Comparison of ENCODE assay signal across 20 cellular contexts in the genomic region with DNA sequence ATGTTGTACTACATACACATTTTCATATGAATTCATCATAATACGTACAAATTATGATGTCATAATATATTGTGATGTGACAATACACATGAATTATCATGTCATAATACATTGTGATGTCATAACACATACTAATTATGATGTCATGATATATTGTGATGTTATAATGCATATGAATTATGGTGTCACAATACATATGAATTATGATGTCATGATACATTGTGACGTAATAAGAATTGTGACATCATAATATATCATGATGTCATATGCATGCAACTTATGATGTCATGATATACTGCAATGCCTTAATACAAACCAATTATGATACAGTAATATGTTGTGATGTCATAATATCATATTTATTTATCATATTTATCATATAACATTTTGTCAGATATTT.
"Had no signal": no experiment of that assay in that cellular context is flagged by ENCODE, and none has a peak within 500 bp of the region (broad histone marks: within the 10 kb centered on the region; RNA-seq: fewer than 3 reads in every experiment).

No MANE protein-coding gene starts in this region.

- FAIRE-seq: bronchial epithelial cell, endometrium had no signal

- H3K4me3 ChIP-seq: ascending aorta, gastroesophageal sphincter, suprapubic skin had no signal

- H3K27me3 ChIP-seq: ascending aorta, gastroesophageal sphincter, suprapubic skin had no signal

- DNase-seq: activated CD4-positive, alpha-beta memory T cell treated with anti-CD3 and anti-CD28 coated beads, Interleukin-2, amount 10 ng/mL, durations not matched to agents 7 days and 5 days; activated CD4-positive, alpha-beta T cell treated with anti-CD3 and anti-CD28 coated beads for 1 hour; activated gamma-delta T cell treated with Interleukin-2 at 50 U/mL for 16 hours; activated naive CD8-positive, alpha-beta T cell treated with anti-CD3 and anti-CD28 coated beads, Interleukin-2, amount 10 ng/mL, durations not matched to agents 7 days and 5 days; activated T-cell treated with anti-CD3 and anti-CD28 coated beads, Interleukin-2, amount 50 U/mL, for 72 hours; islet precursor cell; natural killer cell; occipital lobe; stimulated activated CD4-positive, alpha-beta T cell treated with anti-CD3 and anti-CD28 coated beads, Interleukin-12 subunit alpha, Interleukin-12 subunit beta, amount 100 ng/mL, for 4 hours; stimulated activated CD4-positive, alpha-beta T cell treated with anti-CD3 and anti-CD28 coated beads, Interleukin-4, amount 100 ng/mL, for 1 hour; stimulated activated CD8-positive, alpha-beta memory T cell treated with anti-CD3 and anti-CD28 coated beads, Interleukin-4, amount 100 ng/mL, for 48 hours; stimulated activated naive CD8-positive, alpha-beta T cell treated with anti-CD3 and anti-CD28 coated beads, Interleukin-15, Interleukin-2, amounts not matched to agents 100 U/mL and 50 U/mL, for 24 hours had no signal

- H3K27ac Mint-ChIP-seq: activated CD4-positive, alpha-beta memory T cell treated with anti-CD3 and anti-CD28 coated beads, Interleukin-2, amount 10 ng/mL, durations not matched to agents 7 days and 5 days; activated naive CD8-positive, alpha-beta T cell treated with anti-CD3 and anti-CD28 coated beads, Interleukin-2, amount 10 ng/mL, durations not matched to agents 7 days and 5 days; activated T-cell treated with anti-CD3 and anti-CD28 coated beads, Interleukin-2, amount 50 U/mL, for 72 hours; memory B cell; natural killer cell; progenitor cell of endocrine pancreas; type B pancreatic cell had no signal

- H3K9me3 ChIP-seq: ascending aorta, suprapubic skin had no signal

- H3K27me3 Mint-ChIP-seq: activated CD4-positive, alpha-beta memory T cell treated with anti-CD3 and anti-CD28 coated beads, Interleukin-2, amount 10 ng/mL, durations not matched to agents 7 days and 5 days; activated naive CD8-positive, alpha-beta T cell treated with anti-CD3 and anti-CD28 coated beads, Interleukin-2, amount 10 ng/mL, durations not matched to agents 7 days and 5 days; memory B cell; progenitor cell of endocrine pancreas; type B pancreatic cell had no signal

- H3K4me1 ChIP-seq: ascending aorta, gastroesophageal sphincter, suprapubic skin had no signal

- H3K27ac ChIP-seq: ascending aorta, gastroesophageal sphincter, suprapubic skin had no signal

- H3K36me3 ChIP-seq: ascending aorta, gastroesophageal sphincter, suprapubic skin had no signal

- H3K4me1 Mint-ChIP-seq: activated CD4-positive, alpha-beta memory T cell treated with anti-CD3 and anti-CD28 coated beads, Interleukin-2, amount 10 ng/mL, durations not matched to agents 7 days and 5 days; activated naive CD8-positive, alpha-beta T cell treated with anti-CD3 and anti-CD28 coated beads, Interleukin-2, amount 10 ng/mL, durations not matched to agents 7 days and 5 days; memory B cell; natural killer cell had no signal

- H3K9me3 Mint-ChIP-seq: type B pancreatic cell had no signal

- H3K4me3 Mint-ChIP-seq: activated CD4-positive, alpha-beta memory T cell treated with anti-CD3 and anti-CD28 coated beads, Interleukin-2, amount 10 ng/mL, durations not matched to agents 7 days and 5 days; activated naive CD8-positive, alpha-beta T cell treated with anti-CD3 and anti-CD28 coated beads, Interleukin-2, amount 10 ng/mL, durations not matched to agents 7 days and 5 days; activated T-cell treated with anti-CD3 and anti-CD28 coated beads, Interleukin-2, amount 50 U/mL, for 72 hours; memory B cell; natural killer cell; type B pancreatic cell had no signal

- H3K36me3 Mint-ChIP-seq: activated naive CD8-positive, alpha-beta T cell treated with anti-CD3 and anti-CD28 coated beads, Interleukin-2, amount 10 ng/mL, durations not matched to agents 7 days and 5 days; memory B cell; type B pancreatic cell had no signal
